ENCODE assay signal across 24 cellular contexts in the genomic region with DNA sequence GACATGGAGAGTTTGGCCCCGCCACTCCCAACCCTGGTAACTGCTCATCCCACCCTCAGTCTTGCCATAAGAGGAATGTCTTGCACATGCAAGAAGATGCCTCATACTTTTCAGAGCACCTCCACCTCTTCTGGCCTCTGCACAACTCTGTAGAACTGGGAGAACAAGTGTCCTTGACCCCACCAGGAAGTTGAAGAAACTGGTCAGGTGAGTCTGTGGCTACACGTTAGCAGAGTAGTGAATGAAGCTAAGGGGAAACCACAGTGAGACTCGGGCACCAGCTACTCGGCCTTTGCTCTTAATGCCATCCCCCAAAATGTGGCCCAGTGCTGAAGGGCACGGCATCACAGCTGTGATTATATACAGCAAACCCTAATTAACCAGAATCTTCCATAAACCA.
A peak's percentile ranks its signal among the peaks of the same experiment; 100 is the strongest.
DNase-seq lines count a peak whose midpoint lies in the region; ATAC-seq and TF ChIP-seq lines count a peak whose summit lies in the region.
"Had no signal": no experiment of that assay in that cellular context is flagged by ENCODE, and none has a peak within 500 bp of the region (broad histone marks: within the 10 kb centered on the region; RNA-seq: fewer than 3 reads in every experiment).

No MANE protein-coding gene starts in this region.

- TF ChIP-seq CTCF in MCF 10A (IDR thresholded peaks at IDR 0.05; ENCODE audit: unreplicated experiment), result no peak
- no peak for TF ChIP-seq CTCF in activated B cell treated with CpG ODN at 0.5 μM for 24 hours (IDR thresholded peaks at IDR 0.05)
- TF ChIP-seq CTCF in WERI-Rb-1 (IDR thresholded peaks at IDR 0.05; ENCODE audit: low read depth, low read length), result no peak

- H3K4me1 Mint-ChIP-seq in MCF 10A (ENCODE audit: insufficient read depth, unreplicated experiment) (no peaks in the 10 kb centered on the region), activated B cell treated with CpG ODN at 0.5 μM for 24 hours (peaks cover 84% of the 10 kb centered on the region), memory B cell (peaks cover 50% of the 10 kb centered on the region)

- no peaks in the 10 kb centered on the region for H3K36me3 ChIP-seq in WERI-Rb-1
- H3K36me3 ChIP-seq: Peyer's patch, transverse colon had no signal

- no peaks in the 10 kb centered on the region for H3K9me3 ChIP-seq in WERI-Rb-1 (ENCODE audit: severe bottlenecking)
- H3K9me3 ChIP-seq: Peyer's patch, SK-N-SH, transverse colon had no signal

- intact Hi-C loops in MCF 10A (cut with micrococcal nuclease) (no loop called here), activated B cell treated with CpG ODN at 0.5 μM for 24 hours (cut with micrococcal nuclease) (no loop called here)

- H3K27me3 Mint-ChIP-seq in MCF 10A (ENCODE audit: insufficient read depth, unreplicated experiment) (no peaks in the 10 kb centered on the region), activated B cell treated with CpG ODN at 0.5 μM for 24 hours (no peaks in the 10 kb centered on the region), memory B cell (no peaks in the 10 kb centered on the region)
- H3K27me3 Mint-ChIP-seq: activated CD4-positive, alpha-beta T cell treated with anti-CD3 and anti-CD28 coated beads, Interleukin-2, amount 10 ng/mL, durations not matched to agents 24 days and 14 days; activated naive CD8-positive, alpha-beta T cell treated with anti-CD3 and anti-CD28 coated beads for 36 hours; brain; CD4-positive, alpha-beta memory T cell had no signal

- DNase-seq in T47D (ENCODE audit: low read depth in 1 of 2, low spot score in 1 of 2) (peak; percentile 15 to 90), MCF 10A (ENCODE audit: unreplicated experiment) (no peak), activated B cell treated with CpG ODN at 0.5 μM for 24 hours (no peak), memory B cell (ENCODE audit: low spot score in 2 of 2) (no peak), NCI-H2029 treated with DMSO at 0.1 percent for 48 hours (lab: John Stamatoyannopoulos, UW) (no peak), WERI-Rb-1 (no peak)
- DNase-seq: ACHN; activated CD4-positive, alpha-beta T cell treated with anti-CD3 and anti-CD28 coated beads, Interleukin-2, amount 10 ng/mL, durations not matched to agents 24 days and 14 days; activated naive CD8-positive, alpha-beta T cell treated with anti-CD3 and anti-CD28 coated beads for 36 hours; activated T-cell treated with anti-CD3 and anti-CD28 coated beads for 4 hours; CD4-positive, alpha-beta memory T cell; dermis blood vessel endothelial cell; NCI-H1092; NCI-H2107; NCI-H69; SK-N-SH; stimulated activated CD4-positive, alpha-beta T cell treated with anti-CD3 and anti-CD28 coated beads, Interleukin-12 subunit alpha, Interleukin-12 subunit beta, amount 100 ng/mL, for 4 hours; stimulated activated naive CD4-positive, alpha-beta T cell; transverse colon had no signal

- H3K27ac ChIP-seq in WERI-Rb-1, result no peak overlapping the region
- H3K27ac ChIP-seq: transverse colon had no signal

- H3K9me3 Mint-ChIP-seq in MCF 10A (ENCODE audit: unreplicated experiment), result no peaks in the 10 kb centered on the region
- no peaks in the 10 kb centered on the region for H3K9me3 Mint-ChIP-seq in activated B cell treated with CpG ODN at 0.5 μM for 24 hours
- H3K9me3 Mint-ChIP-seq in memory B cell, result peaks cover 3% of the 10 kb centered on the region
- H3K9me3 Mint-ChIP-seq: brain, nephron had no signal

- no peaks in the 10 kb centered on the region for H3K27me3 ChIP-seq in WERI-Rb-1 (ENCODE audit: insufficient read depth, low read depth, severe bottlenecking)
- H3K27me3 ChIP-seq: Peyer's patch, transverse colon had no signal

- H3K36me3 Mint-ChIP-seq in MCF 10A (ENCODE audit: insufficient read depth, unreplicated experiment) (peaks cover 7% of the 10 kb centered on the region), activated B cell treated with CpG ODN at 0.5 μM for 24 hours (ENCODE audit: low read depth) (peaks cover 67% of the 10 kb centered on the region), memory B cell (peaks cover 42% of the 10 kb centered on the region)

- in situ Hi-C loops in T47D (cut with HindIII; ENCODE audit: low pct_unique_long_range_greater_than_20kb, low sequenced_read_pairs), result no loop called here

- H3K4me3 ChIP-seq in WERI-Rb-1 (ENCODE audit: low read depth, low read length), result no peak overlapping the region
- H3K4me3 ChIP-seq: Peyer's patch, transverse colon had no signal

- POLR2A ChIA-PET in MCF 10A (lab: Yijun Ruan, JAX), result interaction anchor here (0.6 to 1.7 kb wide), 3 partner anchors 14 to 18 kb away, joined by 4 to 5 read pairs (median 4); no protein-coding TSS in a partner anchor
- POLR2A ChIA-PET in activated B cell treated with CpG ODN at 0.5 μM for 24 hours (lab: Charles Lee), result interaction anchor here (0.7 to 3.9 kb wide), 12 partner anchors 9 to 112 kb away, joined by 3 to 19 read pairs (median 7); partner anchors contain the start of gene ARID5B

- CTCF ChIA-PET in MCF 10A (lab: Yijun Ruan, JAX) (interaction anchor here (0.6 to 1.0 kb wide), 2 partner anchors 18 to 404 kb away, joined by 3 read pairs; no protein-coding TSS in a partner anchor), activated B cell treated with CpG ODN at 0.5 μM for 24 hours (lab: Charles Lee) (interaction anchor here (0.7 to 1.4 kb wide), 3 partner anchors 8 to 233 kb away, joined by 3 to 4 read pairs (median 4); no protein-coding TSS in a partner anchor)

- ATAC-seq in activated B cell treated with CpG ODN at 0.5 μM for 24 hours (ENCODE audit: low read depth), result peak; percentile 59
- peak; percentile 59 for ATAC-seq in memory B cell (ENCODE audit: low read depth)
- no peak for ATAC-seq in HG03460 (IDR thresholded peaks at IDR 0.05; ENCODE audit: unreplicated experiment)
- ATAC-seq in GM19351 (IDR thresholded peaks at IDR 0.05; ENCODE audit: unreplicated experiment), result no peak

- H3K4me3 Mint-ChIP-seq in MCF 10A (ENCODE audit: unreplicated experiment) (no peak overlapping the region), activated B cell treated with CpG ODN at 0.5 μM for 24 hours (no peak overlapping the region), memory B cell (no peak overlapping the region)
- H3K4me3 Mint-ChIP-seq: activated CD4-positive, alpha-beta T cell treated with anti-CD3 and anti-CD28 coated beads, Interleukin-2, amount 10 ng/mL, durations not matched to agents 24 days and 14 days; activated naive CD8-positive, alpha-beta T cell treated with anti-CD3 and anti-CD28 coated beads for 36 hours; brain; CD4-positive, alpha-beta memory T cell; nephron had no signal

- H3K27ac Mint-ChIP-seq in MCF 10A (ENCODE audit: low read depth, unreplicated experiment) (no peak overlapping the region), activated B cell treated with CpG ODN at 0.5 μM for 24 hours (peak overlapping the region; percentile 87), memory B cell (peak overlapping the region; percentile 99)
- H3K27ac Mint-ChIP-seq: activated naive CD8-positive, alpha-beta T cell treated with anti-CD3 and anti-CD28 coated beads for 36 hours had no signal

- no TSS peak for BruUV-seq in MCF 10A (replicated peaks; lab: Mats Ljungman, UMichigan)

Comparison
In these comparisons a context has a peak if more than half of its experiments do, and no peak if none do; other contexts are left out.
1. DNase-seq: peak in T47D (2 of 2); none in MCF 10A (single experiment), activated B cell treated with CpG ODN at 0.5 μM for 24 hours (single experiment), memory B cell (0 of 2), NCI-H2029 treated with DMSO at 0.1 percent for 48 hours (single experiment) and WERI-Rb-1 (single experiment).
2. ATAC-seq: peak in activated B cell treated with CpG ODN at 0.5 μM for 24 hours (single experiment) and memory B cell (single experiment); none in HG03460 (single experiment) and GM19351 (single experiment).